In genomic region chr14:91387135-91387849, GRCh38 we compare ENCODE assay signal across 11 cellular contexts. TPM values are rescaled to one million over a fixed set of nuclear protein-coding genes. Genes with fewer than 3 reads are reported as not detected.
A peak's percentile ranks its signal among the peaks of the same experiment; 100 is the strongest.
DNase-seq lines count a peak whose midpoint lies in the region; TF ChIP-seq lines count a peak whose summit lies in the region.
"Had no signal": no experiment of that assay in that cellular context is flagged by ENCODE, and none has a peak within 500 bp of the region (broad histone marks: within the 10 kb centered on the region; RNA-seq: fewer than 3 reads in every experiment).

No MANE protein-coding gene starts in this region.

- H3K79me1 ChIP-seq in mesendoderm (ENCODE audit: low read length), result peaks cover 40% of the 10 kb centered on the region

- peaks cover 96 to 100% of the 10 kb centered on the region in 2 donors for H3K4me1 Mint-ChIP-seq in immature natural killer cell

- TF ChIP-seq CTCF in cardiac muscle cell (IDR thresholded peaks at IDR 0.05; ENCODE audit: low read depth, low read length) (no peak), right atrium auricular region (IDR thresholded peaks at IDR 0.05) (no peak), WERI-Rb-1 (IDR thresholded peaks at IDR 0.05; ENCODE audit: low read depth, low read length) (peak; percentile 35; the same call in 1 of the 2 replicates), transverse colon (IDR thresholded peaks at IDR 0.05) (no peak), tibial nerve (IDR thresholded peaks at IDR 0.05) (no peak)

- no peak overlapping the region for H3K18ac ChIP-seq in mesendoderm (ENCODE audit: low read length)

- H4K5ac ChIP-seq in mesendoderm (ENCODE audit: low read length), result no peak overlapping the region

- peak overlapping the region; percentile 92 to 98 (median 96) for H3K27ac Mint-ChIP-seq in immature natural killer cell

- H3K79me2 ChIP-seq in mesendoderm (ENCODE audit: control insufficient read depth, insufficient read depth, low read length), result peaks cover 79% of the 10 kb centered on the region

- no peaks in the 10 kb centered on the region for H3K9me3 Mint-ChIP-seq in immature natural killer cell

- H2AK5ac ChIP-seq in mesendoderm (ENCODE audit: low read length), result no peak overlapping the region

- no peak overlapping the region for H3K4me3 ChIP-seq in cardiac muscle cell
- H3K4me3 ChIP-seq in right atrium auricular region, result no peak overlapping the region
- no peak overlapping the region for H3K4me3 ChIP-seq in WERI-Rb-1 (ENCODE audit: low read depth, low read length)
- H3K4me3 ChIP-seq in transverse colon, result no peak overlapping the region
- H3K4me3 ChIP-seq in tibial nerve, result no peak overlapping the region
- no peak overlapping the region for H3K4me3 ChIP-seq in mesendoderm (ENCODE audit: low read length)
- H3K4me3 ChIP-seq: SJSA1 had no signal

- no peaks in the 10 kb centered on the region for H3K9me3 ChIP-seq in cardiac muscle cell (ENCODE audit: low read depth)
- no peaks in the 10 kb centered on the region for H3K9me3 ChIP-seq in right atrium auricular region
- no peaks in the 10 kb centered on the region for H3K9me3 ChIP-seq in WERI-Rb-1 (ENCODE audit: severe bottlenecking)
- H3K9me3 ChIP-seq in transverse colon, result no peaks in the 10 kb centered on the region
- no peaks in the 10 kb centered on the region for H3K9me3 ChIP-seq in tibial nerve
- H3K9me3 ChIP-seq: SJSA1 had no signal

- H3K27me3 Mint-ChIP-seq in immature natural killer cell (ENCODE audit: low read depth in 3 of 3), result peaks cover 2 to 10% (median 9%) of the 10 kb centered on the region in 3 donors

- H3K4me1 ChIP-seq in cardiac muscle cell (ENCODE audit: low read depth) (no peaks in the 10 kb centered on the region), right atrium auricular region (no peaks in the 10 kb centered on the region), transverse colon (peaks cover 0 to 36% (median 11%) of the 10 kb centered on the region in 4 donors), tibial nerve (peaks cover 0 to 8% (median 0%) of the 10 kb centered on the region in 4 donors), mesendoderm (ENCODE audit: control insufficient read depth, low read depth, low read length) (peaks cover 24% of the 10 kb centered on the region)
- H3K4me1 ChIP-seq: SJSA1 had no signal

- H3K36me3 Mint-ChIP-seq in immature natural killer cell, result peaks cover 0 to 3% (median 0%) of the 10 kb centered on the region in 3 donors

- H3K27me3 ChIP-seq in cardiac muscle cell, result peaks cover 15% of the 10 kb centered on the region
- H3K27me3 ChIP-seq in right atrium auricular region, result no peaks in the 10 kb centered on the region
- no peaks in the 10 kb centered on the region for H3K27me3 ChIP-seq in WERI-Rb-1 (ENCODE audit: insufficient read depth, low read depth, severe bottlenecking)
- H3K27me3 ChIP-seq in transverse colon, result no peaks in the 10 kb centered on the region
- peaks cover 0 to 27% of the 10 kb centered on the region in 2 donors for H3K27me3 ChIP-seq in tibial nerve
- no peaks in the 10 kb centered on the region for H3K27me3 ChIP-seq in mesendoderm (ENCODE audit: insufficient read depth, low read length, poor library complexity)
- H3K27me3 ChIP-seq: SJSA1 had no signal

- no peak overlapping the region for H3K23ac ChIP-seq in mesendoderm (ENCODE audit: low read length)

- peak overlapping the region; percentile 72 to 88 (median 75) for H3K4me3 Mint-ChIP-seq in immature natural killer cell

- TF ChIP-seq POLR2A in transverse colon (IDR thresholded peaks at IDR 0.05) (no peak), tibial nerve (IDR thresholded peaks at IDR 0.05) (no peak)

- H2BK5ac ChIP-seq in mesendoderm (ENCODE audit: low read length), result no peak overlapping the region

- H2BK15ac ChIP-seq in mesendoderm (replicated peaks; ENCODE audit: low read depth), result no peak overlapping the region

- no peak overlapping the region for H4K8ac ChIP-seq in mesendoderm (ENCODE audit: low read depth, low read length)

- H3K4me2 ChIP-seq in mesendoderm (ENCODE audit: low read length), result no peak overlapping the region

- intact Hi-C loops in transverse colon (cut with DNase I; ENCODE audit: low total_unique reads), result no loop called here

- TF ChIP-seq EP300 in transverse colon (IDR thresholded peaks at IDR 0.05; ENCODE audit: low read depth) (no peak), tibial nerve (IDR thresholded peaks at IDR 0.05) (no peak)

- no peak overlapping the region for H2BK120ac ChIP-seq in mesendoderm (ENCODE audit: low read depth, low read length)

- no peak overlapping the region for H3K27ac ChIP-seq in cardiac muscle cell
- H3K27ac ChIP-seq in right atrium auricular region, result no peak overlapping the region
- peak overlapping the region; percentile 96 for H3K27ac ChIP-seq in WERI-Rb-1
- H3K27ac ChIP-seq in transverse colon, result peak overlapping the region; percentile 10 to 77 (median 74)
- no peak overlapping the region for H3K27ac ChIP-seq in tibial nerve
- H3K27ac ChIP-seq in mesendoderm (ENCODE audit: low read depth, low read length), result no peak overlapping the region
- H3K27ac ChIP-seq: SJSA1 had no signal

- no peak overlapping the region for H3K9ac ChIP-seq in mesendoderm (ENCODE audit: low read length)

- H3K36me3 ChIP-seq in cardiac muscle cell (no peaks in the 10 kb centered on the region), right atrium auricular region (no peaks in the 10 kb centered on the region), WERI-Rb-1 (peaks cover 16% of the 10 kb centered on the region), transverse colon (no peaks in the 10 kb centered on the region), tibial nerve (no peaks in the 10 kb centered on the region), mesendoderm (ENCODE audit: control insufficient read depth, insufficient read depth, low read length) (no peaks in the 10 kb centered on the region)
- H3K36me3 ChIP-seq: SJSA1 had no signal

- no peak overlapping the region for H3K4ac ChIP-seq in mesendoderm (ENCODE audit: low read depth, low read length)

- 56 to 75% methylated on average over 3 to 21 of the region's 21 CpGs for WGBS in transverse colon (ENCODE audit: low coverage in 1 of 2), 2 donors
- 76 to 79% methylated on average over 19 to 20 of the region's 21 CpGs for WGBS in tibial nerve, 2 donors
- WGBS in mesendoderm (ENCODE audit: extremely low coverage, insufficient coverage, low lambda C conversion rate), result no CpG with 5 or more reads among the region's 21 CpGs

- in situ Hi-C loops in transverse colon (cut with MboI; ENCODE audit: low pct_ligation_motif_present in 1 of 4, low pct_unique_long_range_greater_than_20kb in 1 of 4, low sequenced_read_pairs in 3 of 4), result no loop called here

- DNase-seq in cardiac muscle cell (ENCODE audit: low read depth in 1 of 2, low spot score in 1 of 2) (peak; percentile 59 to 71), right atrium auricular region (ENCODE audit: low spot score) (no peak), WERI-Rb-1 (peak; percentile 87), immature natural killer cell (peak; percentile 51 to 69 (median 58)), transverse colon (no peak), tibial nerve (ENCODE audit: low spot score in 2 of 2) (no peak), CD1c-positive myeloid dendritic cell (ENCODE audit: extremely low spot score) (no peak), mesendoderm (no peak)
- DNase-seq: C1 segment of cervical spinal cord, Kasumi-1 had no signal

- no peak overlapping the region for H3K56ac ChIP-seq in mesendoderm (ENCODE audit: low read length)

RNA-seq across cellular contexts. Expression of gene CCDC88C, which starts 30.3 kb away (rescaled TPM):
- total RNA-seq in cardiac muscle cell (0.92 and 1.2 TPM in 2 replicates), right atrium auricular region (1 to 10 TPM; 4.0 to 4.4 TPM), transverse colon (100 to 1,000 TPM in 1 of 4 donors, 10 to 100 TPM in 3; 29.5 to 171 (median 60.3) TPM), tibial nerve (10 to 100 TPM in 1 of 4 donors, 1 to 10 TPM in 3; 3.6 to 12.6 (median 6.8) TPM)
- polyA plus RNA-seq in cardiac muscle cell (0.49 and 0.57 TPM in 2 replicates), immature natural killer cell (10 to 100 TPM; 19.5 to 58.2 (median 21.2) TPM)
- polyA plus RNA-seq in mesendoderm (2013, experiment 1 of 2), result 19.8 TPM
- 20.9 TPM for polyA plus RNA-seq in mesendoderm (2013, experiment 2 of 2)
- total RNA-seq: SJSA1 had no signal

Comparison
In these comparisons a context has a peak if more than half of its experiments do, and no peak if none do; other contexts are left out.
1. DNase-seq: peak in cardiac muscle cell (2 of 2), WERI-Rb-1 (single experiment) and immature natural killer cell (3 of 3); none in right atrium auricular region (single experiment), transverse colon (single experiment), tibial nerve (0 of 2), CD1c-positive myeloid dendritic cell (single experiment) and mesendoderm (single experiment).
2. H3K27ac ChIP-seq: peak in WERI-Rb-1 (single experiment) and transverse colon (4 of 4); none in cardiac muscle cell (single experiment), right atrium auricular region (0 of 2), tibial nerve (0 of 4) and mesendoderm (single experiment).